Comparison of ENCODE assay signal across 23 cellular contexts in genomic region chr10:76357726-76358125, GRCh38.
"Had no signal": no experiment of that assay in that cellular context is flagged by ENCODE, and none has a peak within 500 bp of the region (broad histone marks: within the 10 kb centered on the region; RNA-seq: fewer than 3 reads in every experiment).

No MANE protein-coding gene starts in this region.

- DNase-seq: activated CD4-positive, alpha-beta memory T cell treated with anti-CD3 and anti-CD28 coated beads, Interleukin-2, amount 10 ng/mL, durations not matched to agents 7 days and 5 days; activated CD4-positive, alpha-beta T cell treated with anti-CD3 and anti-CD28 coated beads, Interleukin-2, amount 10 ng/mL, durations not matched to agents 24 days and 14 days; activated effector memory CD4-positive, alpha-beta T cell treated with Interleukin-2 at 50 U/mL for 16 hours; activated naive CD4-positive, alpha-beta T cell treated with anti-CD3 and anti-CD28 coated beads for 36 hours; activated naive CD8-positive, alpha-beta T cell treated with anti-CD3 and anti-CD28 coated beads, Interleukin-2, amount 10 ng/mL, durations not matched to agents 7 days and 5 days; activated T-cell treated with anti-CD3 and anti-CD28 coated beads, Interleukin-2, amount 50 U/mL, for 72 hours; amniotic stem cell; effector memory CD4-positive, alpha-beta T cell; foreskin keratinocyte; immature natural killer cell; left ventricle myocardium inferior; mammary epithelial cell; stimulated activated CD4-positive, alpha-beta T cell treated with anti-CD3 and anti-CD28 coated beads, Interleukin-2, amount 100 ng/mL, for 48 hours; stimulated activated naive CD4-positive, alpha-beta T cell; testis; trophoblast cell had no signal

- H2AFZ ChIP-seq: parathyroid adenoma had no signal

- H3K36me3 ChIP-seq: breast epithelium, left ventricle myocardium inferior, vagina had no signal

- H3K4me2 ChIP-seq: smooth muscle cell had no signal

- ATAC-seq: activated CD4-positive, CD25-positive, alpha-beta regulatory T cell treated with anti-CD3 and anti-CD28 coated beads, Interleukin-2, amount 50 U/mL, for 24 hours; activated T-cell treated with anti-CD3 and anti-CD28 coated beads, Interleukin-2, amount 50 U/mL, for 72 hours; foreskin keratinocyte; sciatic nerve had no signal

- H3K4me3 ChIP-seq: breast epithelium, left ventricle myocardium inferior, smooth muscle cell, testis, vagina had no signal

- H3K27ac ChIP-seq: breast epithelium, foreskin keratinocyte, left ventricle myocardium inferior, parathyroid adenoma, testis, vagina, VCaP had no signal

- H3K4me1 ChIP-seq: breast epithelium, left ventricle myocardium inferior, parathyroid adenoma, testis, vagina had no signal

- H3K9ac ChIP-seq: parathyroid adenoma had no signal

- H3K9me3 ChIP-seq: breast epithelium, left ventricle myocardium inferior, testis, vagina had no signal

- H3K27me3 ChIP-seq: breast epithelium, foreskin keratinocyte, testis, vagina had no signal
